In genomic region chr3:158771982-158772381, GRCh38 we compare ENCODE assay signal across 19 cellular contexts. TPM values are rescaled to one million over a fixed set of nuclear protein-coding genes. Genes with fewer than 3 reads are reported as not detected.
DNase-seq lines count a peak whose midpoint lies in the region; ATAC-seq, FAIRE-seq and TF ChIP-seq lines count a peak whose summit lies in the region.
"Had no signal": no experiment of that assay in that cellular context is flagged by ENCODE, and none has a peak within 500 bp of the region (broad histone marks: within the 10 kb centered on the region; RNA-seq: fewer than 3 reads in every experiment).

No MANE protein-coding gene starts in this region.

- 25 to 65% methylated on average over 3 of the region's 3 CpGs for WGBS in sigmoid colon, 2 donors

- peaks cover 53% of the 10 kb centered on the region for H3K4me1 Mint-ChIP-seq in Caco-2 (ENCODE audit: low read depth, unreplicated experiment)
- peaks cover 6% of the 10 kb centered on the region for H3K4me1 Mint-ChIP-seq in activated T-helper 1 cell treated with anti-CD3 and anti-CD28 coated beads, Interleukin-12 subunit alpha, Interleukin-12 subunit beta, Interleukin-2, Interleukin-4 antibody, amounts not matched to agents 30 ng/mL and 10 ng/mL and 1 ng/mL, durations not matched to agents 14 hours and 24 hours and 36 hours (ENCODE audit: low read depth)

- no peaks in the 10 kb centered on the region for H3K9me3 ChIP-seq in Caco-2
- no peaks in the 10 kb centered on the region for H3K9me3 ChIP-seq in sigmoid colon

- intact Hi-C loops in Caco-2 (cut with micrococcal nuclease; ENCODE audit: unreplicated experiment) = no loop called here
- intact Hi-C loops in left colon (cut with DNase I, micrococcal nuclease) = no loop called here
- intact Hi-C loops in sigmoid colon (cut with DNase I) = no loop called here
- intact Hi-C loops in activated T-helper 1 cell treated with anti-CD3 and anti-CD28 coated beads, Interleukin-12 subunit alpha, Interleukin-12 subunit beta, Interleukin-2, Interleukin-4 antibody, amounts not matched to agents 30 ng/mL and 10 ng/mL and 1 ng/mL, durations not matched to agents 14 hours and 24 hours and 36 hours (cut with micrococcal nuclease) = no loop called here

- H3K36me3 Mint-ChIP-seq in Caco-2 (ENCODE audit: insufficient read depth, unreplicated experiment) = no peaks in the 10 kb centered on the region
- H3K36me3 Mint-ChIP-seq in activated T-helper 1 cell treated with anti-CD3 and anti-CD28 coated beads, Interleukin-12 subunit alpha, Interleukin-12 subunit beta, Interleukin-2, Interleukin-4 antibody, amounts not matched to agents 30 ng/mL and 10 ng/mL and 1 ng/mL, durations not matched to agents 14 hours and 24 hours and 36 hours (ENCODE audit: low read depth) = peaks cover 2% of the 10 kb centered on the region

- no peak for TF ChIP-seq CTCF in Caco-2 (IDR thresholded peaks at IDR 0.05; ENCODE audit: insufficient read depth in 1 of 2, low read depth in 1 of 2, low read length in 1 of 2, severe bottlenecking in 1 of 2, unreplicated experiment in 1 of 2)
- no peak for TF ChIP-seq CTCF in sigmoid colon (IDR thresholded peaks at IDR 0.05)

- no peak for TF ChIP-seq POLR2A in sigmoid colon (IDR thresholded peaks at IDR 0.05)

- H3K27ac Mint-ChIP-seq in Caco-2 (ENCODE audit: unreplicated experiment) = peak overlapping the region; percentile 48
- no peak overlapping the region for H3K27ac Mint-ChIP-seq in activated T-helper 1 cell treated with anti-CD3 and anti-CD28 coated beads, Interleukin-12 subunit alpha, Interleukin-12 subunit beta, Interleukin-2, Interleukin-4 antibody, amounts not matched to agents 30 ng/mL and 10 ng/mL and 1 ng/mL, durations not matched to agents 14 hours and 24 hours and 36 hours
- H3K27ac Mint-ChIP-seq: CD4-positive, alpha-beta T cell had no signal

- CTCF ChIA-PET in Caco-2 (lab: Charles Lee) = no interaction called here

- POLR2A ChIA-PET in Caco-2 (lab: Charles Lee) = no interaction called here

- peaks cover 10% of the 10 kb centered on the region for H3K9me3 Mint-ChIP-seq in Caco-2 (ENCODE audit: unreplicated experiment)
- no peaks in the 10 kb centered on the region for H3K9me3 Mint-ChIP-seq in activated T-helper 1 cell treated with anti-CD3 and anti-CD28 coated beads, Interleukin-12 subunit alpha, Interleukin-12 subunit beta, Interleukin-2, Interleukin-4 antibody, amounts not matched to agents 30 ng/mL and 10 ng/mL and 1 ng/mL, durations not matched to agents 14 hours and 24 hours and 36 hours
- H3K9me3 Mint-ChIP-seq: CD4-positive, alpha-beta T cell had no signal

- BruUV-seq in Caco-2 (replicated peaks; lab: Mats Ljungman, UMichigan) = no TSS peak

- H3K4me3 ChIP-seq in Caco-2 (ENCODE audit: low read depth, low read length) (no peak overlapping the region), sigmoid colon (no peak overlapping the region)

- H3K36me3 ChIP-seq in Caco-2 (ENCODE audit: control insufficient read depth, insufficient read depth, low read length) (no peaks in the 10 kb centered on the region), sigmoid colon (no peaks in the 10 kb centered on the region)

- H3K4me1 ChIP-seq in Caco-2 (peaks cover 60% of the 10 kb centered on the region), sigmoid colon (peaks cover 0 to 97% (median 89%) of the 10 kb centered on the region in 4 donors)

- H3K27ac ChIP-seq in sigmoid colon = peak overlapping the region in 3 of 4 donors; percentile 77 to 80 (median 77)

- no peak overlapping the region for H3K4me3 Mint-ChIP-seq in Caco-2 (ENCODE audit: unreplicated experiment)
- H3K4me3 Mint-ChIP-seq in activated T-helper 1 cell treated with anti-CD3 and anti-CD28 coated beads, Interleukin-12 subunit alpha, Interleukin-12 subunit beta, Interleukin-2, Interleukin-4 antibody, amounts not matched to agents 30 ng/mL and 10 ng/mL and 1 ng/mL, durations not matched to agents 14 hours and 24 hours and 36 hours = no peak overlapping the region
- H3K4me3 Mint-ChIP-seq: CD4-positive, alpha-beta T cell had no signal

- DNase-seq in Caco-2 (no peak), RPMI7951 (ENCODE audit: low read depth) (peak; percentile 70), left colon (no peak), sigmoid colon (no peak), urothelium cell line (ENCODE audit: low spot score) (no peak), NCI-H187 (lab: John Stamatoyannopoulos, UW) (no peak)
- DNase-seq in activated T-helper 1 cell treated with anti-CD3 and anti-CD28 coated beads, Interleukin-12 subunit alpha, Interleukin-12 subunit beta, Interleukin-2, Interleukin-4 antibody, amounts not matched to agents 30 ng/mL and 10 ng/mL and 1 ng/mL, durations not matched to agents 14 hours and 24 hours and 36 hours (ENCODE audit: low spot score) = no peak
- DNase-seq: CD4-positive, alpha-beta T cell; GF-D8; GOT3; KBM-7; NCI-H1092; NCI-H2171; NCI-H82; SIG-M5 had no signal

- no peaks in the 10 kb centered on the region for H3K27me3 ChIP-seq in Caco-2 (replicated peaks; ENCODE audit: control insufficient read depth, insufficient read depth, low read length)
- no peaks in the 10 kb centered on the region for H3K27me3 ChIP-seq in sigmoid colon

- peak; percentile 52 for ATAC-seq in left colon
- no peak for ATAC-seq in HG03432 (IDR thresholded peaks at IDR 0.05; ENCODE audit: unreplicated experiment)

- TF ChIP-seq EP300 in sigmoid colon (IDR thresholded peaks at IDR 0.05) = no peak

- FAIRE-seq in urothelium cell line (lab: Jason Lieb, UNC) = no peak
- FAIRE-seq: RCC 7860 had no signal

- no peaks in the 10 kb centered on the region for H3K27me3 Mint-ChIP-seq in Caco-2 (ENCODE audit: insufficient read depth, unreplicated experiment)
- H3K27me3 Mint-ChIP-seq in activated T-helper 1 cell treated with anti-CD3 and anti-CD28 coated beads, Interleukin-12 subunit alpha, Interleukin-12 subunit beta, Interleukin-2, Interleukin-4 antibody, amounts not matched to agents 30 ng/mL and 10 ng/mL and 1 ng/mL, durations not matched to agents 14 hours and 24 hours and 36 hours (ENCODE audit: insufficient read depth) = no peaks in the 10 kb centered on the region
- H3K27me3 Mint-ChIP-seq: CD4-positive, alpha-beta T cell had no signal

RNA-seq across cellular contexts. Expression of gene MFSD1, which starts 29.9 kb away (rescaled TPM):
- total RNA-seq in Caco-2 (2022) (15.4 and 16.9 TPM in 2 replicates), left colon (10 to 100 TPM; 60.8 to 62.0 TPM), sigmoid colon (10 to 100 TPM; 53.9 to 58.5 (median 56.4) TPM)
- 105 and 119 TPM in 2 replicates for total RNA-seq in RPMI7951 (2014; rRNA removed; shearing (Covaris generic))
- 10 to 100 TPM; 25.2 to 54.1 (median 39.5) TPM for polyA plus RNA-seq in sigmoid colon
- total RNA-seq in activated T-helper 1 cell treated with anti-CD3 and anti-CD28 coated beads, Interleukin-12 subunit alpha, Interleukin-12 subunit beta, Interleukin-2, Interleukin-4 antibody, amounts not matched to agents 30 ng/mL and 10 ng/mL and 1 ng/mL, durations not matched to agents 14 hours and 24 hours and 36 hours = 21.2 and 26.0 TPM in 2 replicates

RNA-seq across cellular contexts. Expression of gene RARRES1, which starts 39.7 kb away (rescaled TPM):
- total RNA-seq in Caco-2 (2022) (7.6 and 9.0 TPM in 2 replicates), left colon (10 to 100 TPM; 63.5 to 81.0 TPM), sigmoid colon (100 to 1,000 TPM in 1 of 4 donors, 10 to 100 TPM in 2, 1 to 10 TPM in 1; 6.4 to 208 (median 26.8) TPM)
- 3.7 and 4.0 TPM in 2 replicates for total RNA-seq in RPMI7951 (2014; rRNA removed; shearing (Covaris generic))
- 10 to 100 TPM; 10.2 to 39.3 (median 14.6) TPM for polyA plus RNA-seq in sigmoid colon
- not detected in 2 replicates for total RNA-seq in activated T-helper 1 cell treated with anti-CD3 and anti-CD28 coated beads, Interleukin-12 subunit alpha, Interleukin-12 subunit beta, Interleukin-2, Interleukin-4 antibody, amounts not matched to agents 30 ng/mL and 10 ng/mL and 1 ng/mL, durations not matched to agents 14 hours and 24 hours and 36 hours
- total RNA-seq: A673; CD4-positive, alpha-beta T cell; NCI-H460 had no signal
